In genomic region chr17:78922876-78923498, GRCh38 we compare ENCODE assay signal across 9 cellular contexts. TPM values are rescaled to one million over a fixed set of nuclear protein-coding genes. Genes with fewer than 3 reads are reported as not detected.
DNase-seq lines count a peak whose midpoint lies in the region; ATAC-seq, FAIRE-seq and TF ChIP-seq lines count a peak whose summit lies in the region.
"Had no signal": no experiment of that assay in that cellular context is flagged by ENCODE, and none has a peak within 500 bp of the region (broad histone marks: within the 10 kb centered on the region; RNA-seq: fewer than 3 reads in every experiment).

No MANE protein-coding gene starts in this region.

- H3K9me3 Mint-ChIP-seq in CD4-positive, CD25-positive, alpha-beta regulatory T cell: no peaks in the 10 kb centered on the region
- no peaks in the 10 kb centered on the region for H3K9me3 Mint-ChIP-seq in activated naive CD4-positive, alpha-beta T cell treated with anti-CD3 and anti-CD28 coated beads for 36 hours

- intact Hi-C loops in PC-3 (cut with micrococcal nuclease) (no loop called here), esophagus muscularis mucosa (cut with DNase I) (loop anchor here (5.0 kb wide), 2 partner anchors 41 to 49 kb away; no protein-coding TSS in a partner anchor), pancreas (cut with DNase I) (loop anchor here in 2 of 3 donors (10.0 kb wide), 1 partner anchor 48 kb away; no protein-coding TSS in a partner anchor)
- intact Hi-C loops in activated naive CD4-positive, alpha-beta T cell treated with anti-CD3 and anti-CD28 coated beads for 36 hours (cut with micrococcal nuclease): no loop called here

- no peak for DNase-seq in CD4-positive, CD25-positive, alpha-beta regulatory T cell
- DNase-seq in PC-3 (no peak), esophagus muscularis mucosa (ENCODE audit: extremely low spot score) (no peak), pancreas (no peak)
- no peak for DNase-seq in activated naive CD4-positive, alpha-beta T cell treated with anti-CD3 and anti-CD28 coated beads for 36 hours

- BruUV-seq in PC-3 (replicated peaks; lab: Mats Ljungman, UMichigan): no TSS peak

- peak overlapping the region; percentile 26; the same call in 1 of the 2 replicates for H3K9ac ChIP-seq in PC-3 (ENCODE audit: low read length)

- peak overlapping the region in 1 of 3 donors; percentile 76 for H3K27ac Mint-ChIP-seq in CD4-positive, CD25-positive, alpha-beta regulatory T cell
- no peak overlapping the region for H3K27ac Mint-ChIP-seq in activated naive CD4-positive, alpha-beta T cell treated with anti-CD3 and anti-CD28 coated beads for 36 hours

- no peak for TF ChIP-seq POLR2A in esophagus muscularis mucosa (IDR thresholded peaks at IDR 0.05; ENCODE audit: low read depth)

- H3K79me2 ChIP-seq in PC-3 (ENCODE audit: low read length): peaks cover 62% of the 10 kb centered on the region

- H3K4me1 Mint-ChIP-seq in CD4-positive, CD25-positive, alpha-beta regulatory T cell: peaks cover 0 to 22% (median 9%) of the 10 kb centered on the region in 4 donors
- peaks cover 14% of the 10 kb centered on the region for H3K4me1 Mint-ChIP-seq in activated naive CD4-positive, alpha-beta T cell treated with anti-CD3 and anti-CD28 coated beads for 36 hours (ENCODE audit: low read depth)

- no peaks in the 10 kb centered on the region for H3K9me3 ChIP-seq in CD4-positive, CD25-positive, alpha-beta regulatory T cell (ENCODE audit: control insufficient read depth in 2 of 2, low read length in 2 of 2)
- H3K9me3 ChIP-seq in PC-3 (ENCODE audit: low read length): no peaks in the 10 kb centered on the region
- H3K9me3 ChIP-seq in esophagus muscularis mucosa: no peaks in the 10 kb centered on the region
- H3K9me3 ChIP-seq in pancreas: no peaks in the 10 kb centered on the region

- CTCF ChIA-PET in PC-3 (lab: Charles Lee): no interaction called here
- CTCF ChIA-PET in activated naive CD4-positive, alpha-beta T cell treated with anti-CD3 and anti-CD28 coated beads for 36 hours (lab: Charles Lee): no interaction called here

- H3K36me3 Mint-ChIP-seq in CD4-positive, CD25-positive, alpha-beta regulatory T cell: no peaks in the 10 kb centered on the region
- no peaks in the 10 kb centered on the region for H3K36me3 Mint-ChIP-seq in activated naive CD4-positive, alpha-beta T cell treated with anti-CD3 and anti-CD28 coated beads for 36 hours (ENCODE audit: low read depth)

- no peaks in the 10 kb centered on the region for H3F3A ChIP-seq in PC-3 (ENCODE audit: low read length, unreplicated experiment)

- peak overlapping the region; percentile 1 for H3K27ac ChIP-seq in CD4-positive, CD25-positive, alpha-beta regulatory T cell (ENCODE audit: insufficient read depth, low read length, poor library complexity, severe bottlenecking)
- no peak overlapping the region for H3K27ac ChIP-seq in PC-3 (ENCODE audit: low read length)
- peak overlapping the region; percentile 92 to 99 (median 96) for H3K27ac ChIP-seq in esophagus muscularis mucosa (replicated peaks in 1 of 4)
- H3K27ac ChIP-seq in pancreas: peak overlapping the region; percentile 52 to 91 (median 74)

- peaks cover 64% of the 10 kb centered on the region for H3K27me3 Mint-ChIP-seq in CD4-positive, CD25-positive, alpha-beta regulatory T cell
- peaks cover 8% of the 10 kb centered on the region for H3K27me3 Mint-ChIP-seq in activated naive CD4-positive, alpha-beta T cell treated with anti-CD3 and anti-CD28 coated beads for 36 hours (ENCODE audit: low read depth)

- H3K4me1 ChIP-seq in CD4-positive, CD25-positive, alpha-beta regulatory T cell (ENCODE audit: control insufficient read depth, insufficient read depth, low read length, poor library complexity, severe bottlenecking): peaks cover 21% of the 10 kb centered on the region
- H3K4me1 ChIP-seq in PC-3 (ENCODE audit: insufficient read depth, low read length): peaks cover 15% of the 10 kb centered on the region
- peaks cover 56 to 92% (median 82%) of the 10 kb centered on the region in 4 donors for H3K4me1 ChIP-seq in esophagus muscularis mucosa
- H3K4me1 ChIP-seq in pancreas: peaks cover 23 to 40% (median 25%) of the 10 kb centered on the region in 3 donors

- H3K36me3 ChIP-seq in CD4-positive, CD25-positive, alpha-beta regulatory T cell (ENCODE audit: control insufficient read depth, insufficient read depth, low read length): no peaks in the 10 kb centered on the region
- H3K36me3 ChIP-seq in PC-3 (ENCODE audit: low read depth, low read length) (no peaks in the 10 kb centered on the region), esophagus muscularis mucosa (peaks cover 0 to 3% (median 0%) of the 10 kb centered on the region in 4 donors), pancreas (no peaks in the 10 kb centered on the region)

- no peak for ATAC-seq in CD4-positive, CD25-positive, alpha-beta regulatory T cell (ENCODE audit: low read depth in 2 of 2)
- ATAC-seq in PC-3 (no peak), pancreas (peak; percentile 0 to 5 (median 1)), GM21723 (IDR thresholded peaks at IDR 0.05; ENCODE audit: unreplicated experiment) (no peak), GM19452 (IDR thresholded peaks at IDR 0.05; ENCODE audit: unreplicated experiment) (no peak), HG02885 (IDR thresholded peaks at IDR 0.05; ENCODE audit: poor library complexity, unreplicated experiment) (no peak)

- FAIRE-seq in pancreas (lab: Jason Lieb, UNC): no peak
- FAIRE-seq: endometrium had no signal

- peak overlapping the region; percentile 54 to 86 (median 82) for H3K4me3 Mint-ChIP-seq in CD4-positive, CD25-positive, alpha-beta regulatory T cell
- H3K4me3 Mint-ChIP-seq in activated naive CD4-positive, alpha-beta T cell treated with anti-CD3 and anti-CD28 coated beads for 36 hours: no peak overlapping the region

- H3K4me3 ChIP-seq in CD4-positive, CD25-positive, alpha-beta regulatory T cell (ENCODE audit: low read depth, low read length): no peak overlapping the region
- H3K4me3 ChIP-seq in PC-3 (ENCODE audit: low read length): peak overlapping the region; percentile 85
- peak overlapping the region; percentile 81 to 95 (median 91) for H3K4me3 ChIP-seq in esophagus muscularis mucosa
- H3K4me3 ChIP-seq in pancreas: peak overlapping the region in 2 of 4 donors; percentile 73

- H3K9me2 ChIP-seq in PC-3 (replicated peaks; ENCODE audit: low read length): no peaks in the 10 kb centered on the region

- H3K27me3 ChIP-seq in CD4-positive, CD25-positive, alpha-beta regulatory T cell (ENCODE audit: control insufficient read depth, insufficient read depth, low read length): no peaks in the 10 kb centered on the region
- no peaks in the 10 kb centered on the region for H3K27me3 ChIP-seq in PC-3 (ENCODE audit: low read length)
- H3K27me3 ChIP-seq in esophagus muscularis mucosa: no peaks in the 10 kb centered on the region
- H3K27me3 ChIP-seq in pancreas: no peaks in the 10 kb centered on the region

- TF ChIP-seq EP300 in esophagus muscularis mucosa (IDR thresholded peaks at IDR 0.05): no peak

- 17% methylated on average over 3 of the region's 11 CpGs for WGBS in esophagus muscularis mucosa
- 47 to 56% methylated on average over 9 to 11 of the region's 11 CpGs for WGBS in pancreas, 2 donors

- POLR2A ChIA-PET in PC-3 (lab: Charles Lee; ENCODE audit: unreplicated experiment): interaction anchor here (0.7 kb wide), 1 partner anchor 1636 kb away, joined by 3 read pairs; no protein-coding TSS in a partner anchor

- no peaks in the 10 kb centered on the region for H4K20me1 ChIP-seq in PC-3 (ENCODE audit: low read length)

- TF ChIP-seq CTCF in PC-3 (conservative IDR thresholded peaks at IDR 0.05; ENCODE audit: low read depth, low read length): no peak
- no peak for TF ChIP-seq CTCF in esophagus muscularis mucosa (IDR thresholded peaks at IDR 0.05)
- no peak for TF ChIP-seq CTCF in pancreas (IDR thresholded peaks at IDR 0.05)

- H2AFZ ChIP-seq in PC-3 (ENCODE audit: low read length): no peak overlapping the region

- peak overlapping the region; percentile 80 for H3K4me2 ChIP-seq in PC-3 (ENCODE audit: low read length)

RNA-seq across cellular contexts. Expression of gene TIMP2, which starts 2.2 kb away (rescaled TPM):
- total RNA-seq in CD4-positive, CD25-positive, alpha-beta regulatory T cell: 6.5 TPM
- polyA plus RNA-seq in CD4-positive, CD25-positive, alpha-beta regulatory T cell: under 1 TPM in 3 of 4 donors, not detected in 1; 0.29 to 0.46 (median 0.35) TPM
- 60.1 and 62.5 TPM in 2 replicates for total RNA-seq in PC-3 (2014; rRNA removed)
- total RNA-seq in esophagus muscularis mucosa: 100 to 1,000 TPM; 177 to 315 (median 229) TPM
- 100 to 1,000 TPM in 1 of 6 donors, 10 to 100 TPM in 5; 39.9 to 128 (median 57.6) TPM for total RNA-seq in pancreas
- polyA plus RNA-seq in pancreas: 10 to 100 TPM; 22.2 to 42.7 TPM
- under 1 TPM; 0.35 to 0.43 TPM for total RNA-seq in activated naive CD4-positive, alpha-beta T cell treated with anti-CD3 and anti-CD28 coated beads for 36 hours

RNA-seq across cellular contexts. Expression of gene CEP295NL, which starts 20.0 kb away (rescaled TPM):
- 1.6 TPM for total RNA-seq in CD4-positive, CD25-positive, alpha-beta regulatory T cell
- polyA plus RNA-seq in CD4-positive, CD25-positive, alpha-beta regulatory T cell: under 1 TPM in 2 of 4 donors, not detected in 2; 0.25 to 0.78 TPM
- total RNA-seq in PC-3 (2014; rRNA removed): 1.8 and 2.4 TPM in 2 replicates
- total RNA-seq in esophagus muscularis mucosa: 1 to 10 TPM in 3 of 4 donors, under 1 TPM in 1; 0.78 to 6.6 (median 2.3) TPM
- total RNA-seq in pancreas: 1 to 10 TPM in 5 of 6 donors, under 1 TPM in 1; 0.87 to 5.1 (median 2.7) TPM
- polyA plus RNA-seq in pancreas: 1 to 10 TPM in 1 of 2 donors, under 1 TPM in 1; 0.21 to 4.1 TPM
- not detected for total RNA-seq in activated naive CD4-positive, alpha-beta T cell treated with anti-CD3 and anti-CD28 coated beads for 36 hours

RNA-seq across cellular contexts. Expression of gene LGALS3BP, which starts 56.7 kb away (rescaled TPM):
- total RNA-seq in CD4-positive, CD25-positive, alpha-beta regulatory T cell: 25.0 TPM
- polyA plus RNA-seq in CD4-positive, CD25-positive, alpha-beta regulatory T cell: 10 to 100 TPM; 23.4 to 43.5 (median 28.8) TPM
- total RNA-seq in PC-3 (2014; rRNA removed) (72.4 and 121 TPM in 2 replicates), esophagus muscularis mucosa (100 to 1,000 TPM; 106 to 284 (median 197) TPM), pancreas (100 to 1,000 TPM in 2 of 6 donors, 10 to 100 TPM in 4; 35.3 to 169 (median 71.4) TPM)
- polyA plus RNA-seq in pancreas: 100 to 1,000 TPM in 1 of 2 donors, 10 to 100 TPM in 1; 80.1 to 102 TPM
- 10 to 100 TPM; 59.9 to 65.4 TPM for total RNA-seq in activated naive CD4-positive, alpha-beta T cell treated with anti-CD3 and anti-CD28 coated beads for 36 hours

Comparison
In these comparisons a context has a peak if more than half of its experiments do, and no peak if none do; other contexts are left out.
1. ATAC-seq: peak in pancreas (4 of 4); none in CD4-positive, CD25-positive, alpha-beta regulatory T cell (0 of 2), PC-3 (single experiment), GM21723 (single experiment), GM19452 (single experiment) and HG02885 (single experiment).
2. intact Hi-C loops: an anchor here in esophagus muscularis mucosa (5.0 kb wide) and pancreas (10.0 kb wide); none called in PC-3 and activated naive CD4-positive, alpha-beta T cell treated with anti-CD3 and anti-CD28 coated beads for 36 hours.